Comparison of ENCODE assay signal across 9 cellular contexts in genomic region chr5:124527220-124527991, GRCh38.
DNase-seq lines count a peak whose midpoint lies in the region; ATAC-seq, FAIRE-seq and TF ChIP-seq lines count a peak whose summit lies in the region.
"Had no signal": no experiment of that assay in that cellular context is flagged by ENCODE, and none has a peak within 500 bp of the region (broad histone marks: within the 10 kb centered on the region; RNA-seq: fewer than 3 reads in every experiment).

No MANE protein-coding gene starts in this region.

- no peak overlapping the region for H3K27ac Mint-ChIP-seq in stimulated activated naive CD8-positive, alpha-beta T cell treated with anti-CD3 and anti-CD28 coated beads, Interleukin-15, amount 100 ng/mL, for 72 hours

- H3K4me1 Mint-ChIP-seq in stimulated activated naive CD8-positive, alpha-beta T cell treated with anti-CD3 and anti-CD28 coated beads, Interleukin-15, amount 100 ng/mL, for 72 hours = no peaks in the 10 kb centered on the region

- peaks cover 8 to 14% of the 10 kb centered on the region in 2 donors for H3K9me3 Mint-ChIP-seq in stimulated activated naive CD8-positive, alpha-beta T cell treated with anti-CD3 and anti-CD28 coated beads, Interleukin-15, amount 100 ng/mL, for 72 hours

- FAIRE-seq in D721Med (lab: Jason Lieb, UNC) = no peak

- peaks cover 13% of the 10 kb centered on the region for H3K27me3 Mint-ChIP-seq in stimulated activated naive CD8-positive, alpha-beta T cell treated with anti-CD3 and anti-CD28 coated beads, Interleukin-15, amount 100 ng/mL, for 72 hours

- TF ChIP-seq CTCF in D721Med (IDR thresholded peaks at IDR 0.05; ENCODE audit: insufficient read depth, missing control alignments) = no peak

- peak; percentile 80 for ATAC-seq in stimulated activated naive CD8-positive, alpha-beta T cell treated with anti-CD3 and anti-CD28 coated beads, Interleukin-15, amount 100 ng/mL, for 72 hours
- ATAC-seq in stimulated activated naive CD8-positive, alpha-beta T cell treated with anti-CD3 and anti-CD28 coated beads, Interleukin-15, Interleukin-2, amounts not matched to agents 100 U/mL and 50 U/mL, for 24 hours = no peak
- no peak for ATAC-seq in HG03354 (IDR thresholded peaks at IDR 0.05; ENCODE audit: poor library complexity, severe bottlenecking, unreplicated experiment)

- no peak overlapping the region for H3K4me3 Mint-ChIP-seq in stimulated activated naive CD8-positive, alpha-beta T cell treated with anti-CD3 and anti-CD28 coated beads, Interleukin-15, amount 100 ng/mL, for 72 hours

- DNase-seq in stimulated activated naive CD8-positive, alpha-beta T cell treated with anti-CD3 and anti-CD28 coated beads, Interleukin-15, amount 100 ng/mL, for 72 hours = no peak
- DNase-seq in stimulated activated naive CD8-positive, alpha-beta T cell treated with anti-CD3 and anti-CD28 coated beads, Interleukin-15, Interleukin-2, amounts not matched to agents 100 U/mL and 50 U/mL, for 24 hours = no peak
- DNase-seq in LHCN-M2 (ENCODE audit: low read depth) (peak; percentile 80), inferior parietal cortex (ENCODE audit: extremely low spot score) (peak; percentile 42), HK-2 (ENCODE audit: unreplicated experiment) (no peak), D721Med (ENCODE audit: insufficient read length, low spot score) (no peak), NCI-H524 (lab: John Stamatoyannopoulos, UW) (no peak)
- DNase-seq: NCI-H187 had no signal

Comparison
In these comparisons a context has a peak if more than half of its experiments do, and no peak if none do; other contexts are left out.
1. DNase-seq: peak in LHCN-M2 (single experiment) and inferior parietal cortex (single experiment); none in stimulated activated naive CD8-positive, alpha-beta T cell treated with anti-CD3 and anti-CD28 coated beads, Interleukin-15, amount 100 ng/mL, for 72 hours (0 of 2), stimulated activated naive CD8-positive, alpha-beta T cell treated with anti-CD3 and anti-CD28 coated beads, Interleukin-15, Interleukin-2, amounts not matched to agents 100 U/mL and 50 U/mL, for 24 hours (single experiment), HK-2 (single experiment), D721Med (single experiment) and NCI-H524 (0 of 2).